Comparison of ENCODE assay signal across 17 cellular contexts in the genomic region with DNA sequence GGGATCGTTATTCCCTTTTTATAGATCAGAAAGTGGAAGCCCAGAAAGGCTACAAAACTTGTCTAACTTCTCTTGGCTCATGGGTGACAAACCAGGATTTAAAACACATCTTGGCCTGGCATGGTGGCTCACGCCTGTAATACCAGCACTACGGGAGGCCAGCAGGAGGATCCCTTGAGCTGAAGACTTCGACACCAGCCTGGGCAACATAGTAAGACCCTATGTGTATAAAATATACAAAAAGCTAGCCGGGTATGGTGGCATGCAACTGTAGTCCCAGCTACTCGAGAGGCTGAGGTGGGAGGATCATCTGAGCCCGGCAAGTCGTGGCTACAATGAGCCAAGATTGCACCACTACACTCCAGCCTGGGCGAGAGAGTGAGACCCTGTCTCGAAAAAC.
A peak's percentile ranks its signal among the peaks of the same experiment; 100 is the strongest.
DNase-seq lines count a peak whose midpoint lies in the region; ATAC-seq, FAIRE-seq and TF ChIP-seq lines count a peak whose summit lies in the region.
"Had no signal": no experiment of that assay in that cellular context is flagged by ENCODE, and none has a peak within 500 bp of the region (broad histone marks: within the 10 kb centered on the region; RNA-seq: fewer than 3 reads in every experiment).

No MANE protein-coding gene starts in this region.

- in situ Hi-C loops in HepG2 (cut with HindIII; ENCODE audit: extremely low pct_ligation_motif_present, low pct_unique_long_range_greater_than_20kb) = no loop called here
- in situ Hi-C loops in K562 (cut with MboI) = no loop called here

- no peak overlapping the region for H3K14ac ChIP-seq in H9 (ENCODE audit: insufficient read depth, low read length)

- no peaks in the 10 kb centered on the region for H3K9me3 Mint-ChIP-seq in H9
- H3K9me3 Mint-ChIP-seq: CD8-positive, alpha-beta T cell had no signal

- TF ChIP-seq CTCF in HepG2 (CRISPR knock-in tag; IDR thresholded peaks at IDR 0.05) = no peak
- no peak for TF ChIP-seq CTCF in right lobe of liver (IDR thresholded peaks at IDR 0.05)
- peak; percentile 37; the same call in 2 of the 3 replicates for TF ChIP-seq CTCF in H9 (conservative IDR thresholded peaks at IDR 0.05)
- peak in 1 of 3 experiments; percentile 22; a peak in 2 of 6 replicates for TF ChIP-seq CTCF in K562 (IDR thresholded peaks at IDR 0.05 in 2 of 3, conservative IDR thresholded peaks at IDR 0.05 in 1 of 3; ENCODE audit: insufficient read depth in 2 of 3, low read depth in 1 of 3, low read length in 3 of 3)
- peak; percentile 13 for TF ChIP-seq CTCF in hepatocyte (IDR thresholded peaks at IDR 0.05; ENCODE audit: poor library complexity)
- TF ChIP-seq CTCF in dorsolateral prefrontal cortex (IDR thresholded peaks at IDR 0.05 in 54 of 56, conservative IDR thresholded peaks at IDR 0.05 in 2 of 56; ENCODE audit: low read depth in 1 of 56, partially characterized antibody in 56 of 56) = no peak

- CTCF ChIA-PET in HepG2 (lab: Yijun Ruan, JAX; ENCODE audit: low intra/inter-chr PET ratio, low total read pairs) = no interaction called here
- CTCF ChIA-PET in K562 (lab: Yijun Ruan, JAX; ENCODE audit: low intra/inter-chr PET ratio) = no interaction called here

- intact Hi-C loops in HepG2 (cut with micrococcal nuclease; ENCODE audit: unreplicated experiment) (no loop called here), right lobe of liver (cut with DNase I) (no loop called here), K562 (cut with micrococcal nuclease) (loop anchor here (10.0 kb wide), 3 partner anchors 55 to 115 kb away; no protein-coding TSS in a partner anchor), dorsolateral prefrontal cortex (cut with DNase I) (no loop called here)

- H3K4me2 ChIP-seq in HepG2 (ENCODE audit: low read depth, low read length) (no peak overlapping the region), H9 (ENCODE audit: insufficient read depth, insufficient read length, low read length) (no peak overlapping the region), K562 (ENCODE audit: insufficient read depth, low read length) (no peak overlapping the region), hepatocyte (no peak overlapping the region)
- H3K4me2 ChIP-seq: KMS-11 had no signal

- POLR2A ChIA-PET in HepG2 (lab: Yijun Ruan, JAX) (no interaction called here), K562 (lab: Yijun Ruan, JAX) (no interaction called here)

- BruUV-seq in HepG2 (replicated peaks; lab: Mats Ljungman, UMichigan) (no TSS peak), K562 (replicated peaks; lab: Mats Ljungman, UMichigan) (no TSS peak)

- no peak overlapping the region for H3K23ac ChIP-seq in H9 (ENCODE audit: insufficient read length, low read depth, low read length)

- no peak for TF ChIP-seq POLR2A in HepG2 (IDR thresholded peaks at IDR 0.05; ENCODE audit: insufficient read depth in 1 of 2, low read depth in 2 of 2, low read length in 2 of 2)
- TF ChIP-seq POLR2A in right lobe of liver (IDR thresholded peaks at IDR 0.05) = no peak
- TF ChIP-seq POLR2A in K562 (conservative IDR thresholded peaks at IDR 0.05) = no peak

- WGBS in HepG2 (ENCODE audit: low lambda C conversion rate) = 97% methylated on average over 10 of the region's 10 CpGs
- 89% methylated on average over 10 of the region's 10 CpGs for WGBS in right lobe of liver (ENCODE audit: insufficient coverage, low coverage, low lambda C conversion rate, missing lambda C conversion rate)
- WGBS in H9 (ENCODE audit: extremely low coverage, insufficient read length, low lambda C conversion rate) = no CpG with 5 or more reads among the region's 10 CpGs
- WGBS in K562 (ENCODE audit: insufficient coverage, low coverage, missing lambda C conversion rate) = 74% methylated on average over 7 of the region's 10 CpGs
- 82% methylated on average over 10 of the region's 10 CpGs for WGBS in hepatocyte (ENCODE audit: low lambda C conversion rate, missing lambda C conversion rate)

- H3K18ac ChIP-seq in H9 (ENCODE audit: insufficient read length, low read depth, low read length) = no peak overlapping the region

- H3K4me1 ChIP-seq in HepG2 (ENCODE audit: insufficient read depth, low read length) = peaks cover 12% of the 10 kb centered on the region
- H3K4me1 ChIP-seq in right lobe of liver = peaks cover 0 to 15% (median 5%) of the 10 kb centered on the region in 4 donors
- peaks cover 3% of the 10 kb centered on the region; the same call in 1 of the 2 replicates for H3K4me1 ChIP-seq in H9 (ENCODE audit: insufficient read depth, low read length)
- H3K4me1 ChIP-seq in K562 (replicated peaks in 1 of 2; ENCODE audit: control insufficient read depth in 2 of 2, insufficient read depth in 2 of 2, low read length in 2 of 2) = peaks cover 7 to 31% of the 10 kb centered on the region in 2 experiments; a peak in 4 of 5 replicates
- H3K4me1 ChIP-seq in hepatocyte (ENCODE audit: insufficient read depth) = peaks cover 13% of the 10 kb centered on the region

- no peak overlapping the region for H2AFZ ChIP-seq in HepG2 (ENCODE audit: low read length)
- H2AFZ ChIP-seq in H9 (ENCODE audit: low read length) = no peak overlapping the region
- no peak overlapping the region for H2AFZ ChIP-seq in K562 (ENCODE audit: low read depth, low read length)
- no peak overlapping the region for H2AFZ ChIP-seq in hepatocyte

- H3K9me2 ChIP-seq in hepatocyte (replicated peaks; ENCODE audit: insufficient read depth) = no peaks in the 10 kb centered on the region

- H3K9ac ChIP-seq in HepG2 (ENCODE audit: insufficient read depth, low read depth, low read length) (no peak overlapping the region), H9 (ENCODE audit: extremely low read depth, insufficient read length, low read length) (no peak overlapping the region), K562 (ENCODE audit: insufficient read depth in 1 of 2, low read depth in 2 of 2, low read length in 2 of 2) (no peak overlapping the region)
- H3K9ac ChIP-seq: KMS-11 had no signal

- H3K79me1 ChIP-seq in H9 (ENCODE audit: insufficient read depth, low read depth, low read length, poor library complexity, severe bottlenecking) = no peaks in the 10 kb centered on the region

- DNase-seq in HepG2 (ENCODE audit: low spot score) = no peak
- no peak for DNase-seq in right lobe of liver
- no peak for DNase-seq in H9
- no peak for DNase-seq in K562 (ENCODE audit: extremely low read depth in 1 of 4, low spot score in 3 of 4)
- no peak for DNase-seq in hepatocyte (ENCODE audit: low spot score)
- no peak for DNase-seq in NCI-H1105 (lab: John Stamatoyannopoulos, UW)
- DNase-seq in NCI-H1048 (lab: John Stamatoyannopoulos, UW) = no peak
- DNase-seq in dorsolateral prefrontal cortex = no peak
- DNase-seq: ACHN; Calu3; CD8-positive, alpha-beta T cell; DMS79 treated with DMSO at 0.1 percent for 48 hours; GF-D8 had no signal

- peaks cover 32 to 41% of the 10 kb centered on the region in 2 experiments for H3K4me1 Mint-ChIP-seq in H9

- no peak overlapping the region; a peak in 2 of 7 replicates for H3K27ac Mint-ChIP-seq in H9
- H3K27ac Mint-ChIP-seq: CD8-positive, alpha-beta T cell had no signal

- TF ChIP-seq EP300 in HepG2 (IDR thresholded peaks at IDR 0.05; ENCODE audit: low read depth in 2 of 2, low read length in 2 of 2) (no peak), HepG2 (CRISPR knock-in tag; IDR thresholded peaks at IDR 0.05; ENCODE audit: borderline replicate concordance) (no peak), K562 (IDR thresholded peaks at IDR 0.05; ENCODE audit: low read length) (no peak)

- H2BK20ac ChIP-seq in H9 (ENCODE audit: low read depth, low read length, poor library complexity, severe bottlenecking) = no peak overlapping the region

- no peaks in the 10 kb centered on the region for H3K27me3 Mint-ChIP-seq in H9 (ENCODE audit: low read depth)

- no peaks in the 10 kb centered on the region for H3K9me3 ChIP-seq in HepG2 (ENCODE audit: low read length)
- no peaks in the 10 kb centered on the region for H3K9me3 ChIP-seq in right lobe of liver
- no peaks in the 10 kb centered on the region for H3K9me3 ChIP-seq in H9 (ENCODE audit: control insufficient read depth, low read depth, low read length)
- no peaks in the 10 kb centered on the region for H3K9me3 ChIP-seq in K562 (replicated peaks; ENCODE audit: control insufficient read depth, insufficient read depth, low read depth, low read length)
- H3K9me3 ChIP-seq in hepatocyte (ENCODE audit: low read depth) = no peaks in the 10 kb centered on the region

- H3K4ac ChIP-seq in H9 (ENCODE audit: low read depth, low read length) = no peak overlapping the region

- H2AK5ac ChIP-seq in H9 (ENCODE audit: insufficient read length, low read length) = no peak overlapping the region

- no peak overlapping the region for H3K4me3 ChIP-seq in HepG2 (replicated peaks in 1 of 3; ENCODE audit: insufficient read depth in 1 of 3, low read depth in 2 of 3, low read length in 3 of 3)
- no peak overlapping the region for H3K4me3 ChIP-seq in right lobe of liver
- H3K4me3 ChIP-seq in K562 = no peak overlapping the region
- no peak overlapping the region for H3K4me3 ChIP-seq in hepatocyte
- H3K4me3 ChIP-seq in dorsolateral prefrontal cortex = no peak overlapping the region

- ATAC-seq in HepG2 (no peak), right lobe of liver (no peak), K562 (no peak)
- ATAC-seq: CD8-positive, alpha-beta T cell; HCT116 had no signal

- H3K9me1 ChIP-seq in K562 (ENCODE audit: control insufficient read depth, insufficient read depth, low read length) = no peaks in the 10 kb centered on the region

- H3K36me3 ChIP-seq in HepG2 (replicated peaks in 1 of 2; ENCODE audit: control insufficient read depth in 1 of 2, insufficient read depth in 2 of 2, low read length in 2 of 2) (no peaks in the 10 kb centered on the region), right lobe of liver (no peaks in the 10 kb centered on the region), K562 (ENCODE audit: control insufficient read depth, insufficient read depth, low read length) (no peaks in the 10 kb centered on the region; the same call in 2 of the 3 replicates), hepatocyte (replicated peaks; ENCODE audit: insufficient read depth, low read depth) (no peaks in the 10 kb centered on the region)

- TF ChIP-seq RAD21 in HepG2 (CRISPR knock-in tag; IDR thresholded peaks at IDR 0.05) (no peak), K562 (CRISPR knock-in tag; conservative IDR thresholded peaks at IDR 0.05 in 1 of 2, IDR thresholded peaks at IDR 0.05 in 1 of 2) (peak in 1 of 2 experiments; percentile 29; a peak in 2 of 4 replicates)

- peaks cover 4% of the 10 kb centered on the region; the same call in 1 of the 2 replicates for H4K20me1 ChIP-seq in HepG2 (ENCODE audit: insufficient read depth, low read length)
- no peaks in the 10 kb centered on the region for H4K20me1 ChIP-seq in H9 (ENCODE audit: control insufficient read depth, insufficient read depth, insufficient read length)
- no peaks in the 10 kb centered on the region for H4K20me1 ChIP-seq in K562 (replicated peaks; ENCODE audit: control insufficient read depth, insufficient read depth, low read length)
- peaks cover 2% of the 10 kb centered on the region for H4K20me1 ChIP-seq in hepatocyte (ENCODE audit: insufficient read depth, poor library complexity, severe bottlenecking)
- H4K20me1 ChIP-seq: BLaER1 treated with 17β-estradiol and CSF1 and Interleukin-3, amounts not matched to agents 10 nM and 100 nM had no signal

- no peak overlapping the region for H2BK5ac ChIP-seq in H9 (ENCODE audit: insufficient read length, low read length)

- no peak overlapping the region for H3K27ac ChIP-seq in HepG2 (ENCODE audit: extremely low read length, insufficient read depth, low read length)
- no peak overlapping the region for H3K27ac ChIP-seq in right lobe of liver
- H3K27ac ChIP-seq in H9 (ENCODE audit: insufficient read length, low read depth, low read length) = no peak overlapping the region
- no peak overlapping the region for H3K27ac ChIP-seq in K562 (ENCODE audit: extremely low read depth, low read depth, low read length)
- peak overlapping the region; percentile 73 for H3K27ac ChIP-seq in hepatocyte
- H3K27ac ChIP-seq in dorsolateral prefrontal cortex = no peak overlapping the region
- H3K27ac ChIP-seq: KMS-11 had no signal

- no peak overlapping the region for H3T11ph ChIP-seq in H9 (ENCODE audit: low read length)

- no peak overlapping the region for H4K91ac ChIP-seq in H9 (ENCODE audit: insufficient read length, low read depth, low read length)

- H3K23me2 ChIP-seq in H9 (ENCODE audit: insufficient read length, low read depth, low read length, poor library complexity, severe bottlenecking) = no peaks in the 10 kb centered on the region

- H2BK15ac ChIP-seq in H9 (ENCODE audit: low read depth, low read length) = no peak overlapping the region

- H3K4me3 Mint-ChIP-seq in H9 = no peak overlapping the region
- H3K4me3 Mint-ChIP-seq: CD8-positive, alpha-beta T cell had no signal

- no peak overlapping the region for H2BK12ac ChIP-seq in H9 (ENCODE audit: insufficient read length, low read depth, low read length)

- FAIRE-seq in HepG2 (lab: Jason Lieb, UNC) = no peak
- FAIRE-seq in K562 (lab: Jason Lieb, UNC) = no peak
- FAIRE-seq: H54 had no signal

- no peaks in the 10 kb centered on the region for H3K36me3 Mint-ChIP-seq in H9 (ENCODE audit: insufficient read depth in 1 of 3, low read depth in 3 of 3)
- H3K36me3 Mint-ChIP-seq: CD8-positive, alpha-beta T cell had no signal

- H3K79me2 ChIP-seq in HepG2 (ENCODE audit: insufficient read depth, low read length) (no peaks in the 10 kb centered on the region), H9 (ENCODE audit: insufficient read depth, low read length) (peaks cover 3% of the 10 kb centered on the region; the same call in 1 of the 2 replicates), K562 (ENCODE audit: control insufficient read depth, insufficient read depth, low read length) (peaks cover 82% of the 10 kb centered on the region), hepatocyte (peaks cover 48% of the 10 kb centered on the region)

- no peaks in the 10 kb centered on the region for H3K27me3 ChIP-seq in HepG2 (ENCODE audit: control insufficient read depth in 1 of 2, insufficient read depth in 2 of 2, low read length in 2 of 2)
- H3K27me3 ChIP-seq in right lobe of liver = no peaks in the 10 kb centered on the region
- no peaks in the 10 kb centered on the region for H3K27me3 ChIP-seq in H9 (ENCODE audit: insufficient read depth, low read length)
- H3K27me3 ChIP-seq in K562 (ENCODE audit: control insufficient read depth in 2 of 2, insufficient read depth in 2 of 2, low read length in 2 of 2) = no peaks in the 10 kb centered on the region
- H3K27me3 ChIP-seq in hepatocyte = no peaks in the 10 kb centered on the region
- H3K27me3 ChIP-seq in dorsolateral prefrontal cortex = no peaks in the 10 kb centered on the region
- H3K27me3 ChIP-seq: BLaER1 treated with 17β-estradiol and CSF1 and Interleukin-3, amounts not matched to agents 10 nM and 100 nM had no signal

- H4K5ac ChIP-seq in H9 (ENCODE audit: insufficient read length, low read depth, low read length) = no peak overlapping the region

- H4K8ac ChIP-seq in H9 (replicated peaks; ENCODE audit: insufficient read length, low read depth, low read length) = no peak overlapping the region

- H3K56ac ChIP-seq in H9 (ENCODE audit: insufficient read length, low read depth, low read length) = no peak overlapping the region

- H2BK120ac ChIP-seq in H9 (ENCODE audit: low read depth, low read length, poor library complexity, severe bottlenecking) = no peak overlapping the region

Comparison
In these comparisons a context has a peak if more than half of its experiments do, and no peak if none do; other contexts are left out.
1. CTCF ChIP-seq: peak in H9 (single experiment) and hepatocyte (single experiment); none in HepG2 (single experiment), right lobe of liver (0 of 4) and dorsolateral prefrontal cortex (0 of 56).
2. Of the 241 proteins assayed by ChIP-seq in both HepG2 and K562: peak only in HepG2: none; only in K562: CC2D1A; in both: ZNF121; in neither: 237; mixed calls (peak in some experiments, not most) for 2.